ENCODE assay signal across 1 cellular context in genomic region chr11:1483445-1483961, GRCh38.
TF ChIP-seq lines count a peak whose summit lies in the region.

No MANE protein-coding gene starts in this region.

TF ChIP-seq in HepG2, 621 proteins besides CTCF, POLR2A, EP300 and RAD21:
- TF ChIP-seq SCMH1 (CRISPR knock-in tag; IDR thresholded peaks at IDR 0.05; ENCODE audit: borderline replicate concordance) (no peak), FLYWCH1 (CRISPR knock-in tag; IDR thresholded peaks at IDR 0.05) (no peak), BORCS8-MEF2B (CRISPR knock-in tag; IDR thresholded peaks at IDR 0.05) (no peak), ZBTB37 (CRISPR knock-in tag; IDR thresholded peaks at IDR 0.05) (no peak), ATF3 (CRISPR knock-in tag; IDR thresholded peaks at IDR 0.05) (no peak), ZNF18 (CRISPR knock-in tag; IDR thresholded peaks at IDR 0.05; ENCODE audit: insufficient replicate concordance) (no peak), NBN (conservative IDR thresholded peaks at IDR 0.05) (no peak), ATF5 (CRISPR knock-in tag; IDR thresholded peaks at IDR 0.05; ENCODE audit: low read depth) (no peak), JUND (CRISPR knock-in tag; IDR thresholded peaks at IDR 0.05) (no peak), HNF4G (IDR thresholded peaks at IDR 0.05; ENCODE audit: borderline replicate concordance, low read depth, low read length) (no peak), HNF4G (CRISPR knock-in tag; IDR thresholded peaks at IDR 0.05; ENCODE audit: borderline replicate concordance, low read depth) (no peak), ZSCAN25 (CRISPR knock-in tag; IDR thresholded peaks at IDR 0.05) (no peak), RAD51 (IDR thresholded peaks at IDR 0.05; ENCODE audit: borderline replicate concordance) (no peak), ZNF30 (CRISPR knock-in tag; IDR thresholded peaks at IDR 0.05) (no peak), ZNF354B (CRISPR knock-in tag; IDR thresholded peaks at IDR 0.05) (no peak), CBX2 (IDR thresholded peaks at IDR 0.05; ENCODE audit: low read depth, low read length) (no peak), CBX2 (CRISPR knock-in tag; IDR thresholded peaks at IDR 0.05; ENCODE audit: low read depth) (no peak), ZSCAN29 (CRISPR knock-in tag; conservative IDR thresholded peaks at IDR 0.05) (no peak), SUZ12 (IDR thresholded peaks at IDR 0.05; ENCODE audit: low read depth, low read length) (no peak), PCBP2 (optimal IDR thresholded peaks at IDR 0.05; ENCODE audit: low read depth, low read length, poor library complexity, severe bottlenecking) (no peak), POLR2AphosphoS2 (IDR thresholded peaks at IDR 0.05; ENCODE audit: low read depth, low read length) (no peak), NFE2 (CRISPR knock-in tag; IDR thresholded peaks at IDR 0.05) (no peak)
